In the genomic region with DNA sequence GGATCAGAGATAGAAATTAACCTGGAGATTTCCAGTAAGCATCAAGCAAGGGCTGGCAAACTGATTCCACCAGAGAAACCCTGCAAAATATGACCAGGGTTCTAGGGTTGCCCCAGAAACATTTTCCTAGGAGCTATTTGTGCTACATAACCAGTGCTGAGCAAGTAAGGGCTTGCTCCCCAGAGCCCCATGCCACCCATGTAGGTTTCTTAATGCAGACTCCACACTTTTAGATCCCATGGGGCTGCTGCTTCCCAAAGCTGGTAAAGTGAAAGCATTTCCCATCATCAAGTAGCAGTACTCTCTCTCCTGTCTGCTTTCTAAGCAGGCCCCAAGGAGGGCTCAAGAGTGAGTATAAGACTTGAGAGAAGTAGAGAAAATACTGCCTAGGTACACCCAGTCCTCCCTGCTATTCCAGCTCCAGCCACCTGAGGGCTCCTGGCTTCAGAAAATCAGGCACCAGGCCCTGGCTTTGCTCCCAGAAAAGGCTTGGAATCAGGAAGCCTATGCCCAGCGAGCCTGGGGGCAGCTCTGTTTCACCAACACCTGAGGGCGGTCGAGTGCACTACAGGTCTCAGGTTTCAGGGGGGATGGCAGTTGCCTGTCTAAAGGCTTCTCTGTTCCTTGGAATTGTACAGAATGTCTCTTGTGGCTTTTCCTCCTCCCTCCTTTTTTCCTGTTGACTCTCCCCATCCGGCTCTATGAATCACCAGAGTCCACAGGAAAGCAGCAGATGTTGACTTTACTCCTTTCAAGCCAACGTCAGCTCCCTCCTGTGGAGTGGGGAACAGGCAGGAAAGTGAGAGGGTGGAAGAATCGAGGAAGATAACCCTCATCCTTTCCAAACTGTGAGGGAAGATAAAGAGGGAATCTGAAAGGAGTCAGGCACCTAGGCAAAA, we compare ENCODE assay signal across 8 cellular contexts. TPM values are rescaled to one million over a fixed set of nuclear protein-coding genes. Genes with fewer than 3 reads are reported as not detected.
DNase-seq lines count a peak whose midpoint lies in the region; ATAC-seq, FAIRE-seq and TF ChIP-seq lines count a peak whose summit lies in the region.

No MANE protein-coding gene starts in this region.

- H3F3A ChIP-seq in SU-DHL-6 (ENCODE audit: insufficient read depth), result no peaks in the 10 kb centered on the region

- H3K4me1 ChIP-seq in heart left ventricle (peaks cover 3 to 29% (median 26%) of the 10 kb centered on the region in 12 donors), pancreas (peaks cover 17 to 27% (median 21%) of the 10 kb centered on the region in 3 donors)

- ATAC-seq in heart left ventricle, result peak; percentile 87 to 95 (median 94)
- peak; percentile 94 to 96 (median 95) for ATAC-seq in pancreas
- ATAC-seq in HG03378 (IDR thresholded peaks at IDR 0.05; ENCODE audit: unreplicated experiment), result no peak

- peak; percentile 13 for DNase-seq in GM12864 (ENCODE audit: low read depth)
- peak; percentile 97 for DNase-seq in NCI-H1105 treated with DMSO at 0.1 percent for 48 hours (lab: John Stamatoyannopoulos, UW)
- DNase-seq in amygdala (lab: John Stamatoyannopoulos, UW), result peak in 55 of 56 donors; percentile 30 to 95 (median 79)
- DNase-seq in heart left ventricle, result peak; percentile 89 to 95 (median 93)
- peak; percentile 92 to 98 (median 95) for DNase-seq in pancreas
- DNase-seq in ureter (ENCODE audit: low spot score), result peak; percentile 95

- H3K9me2 ChIP-seq in SU-DHL-6 (replicated peaks; ENCODE audit: insufficient read depth, low read length), result no peaks in the 10 kb centered on the region

- H3K9me3 ChIP-seq in SU-DHL-6 (ENCODE audit: insufficient read depth, low read length), result no peaks in the 10 kb centered on the region
- no peaks in the 10 kb centered on the region for H3K9me3 ChIP-seq in heart left ventricle
- no peaks in the 10 kb centered on the region for H3K9me3 ChIP-seq in pancreas

- no peak overlapping the region for H2AFZ ChIP-seq in SU-DHL-6 (ENCODE audit: low read depth, low read length, severe bottlenecking)

- 0 to 3% (median 2%) methylated on average over 6 of the region's 6 CpGs for WGBS in heart left ventricle, 4 donors
- 0 to 1% methylated on average over 6 of the region's 6 CpGs for WGBS in pancreas, 2 donors

- H3K27me3 ChIP-seq in SU-DHL-6 (ENCODE audit: low read length), result no peaks in the 10 kb centered on the region
- H3K27me3 ChIP-seq in heart left ventricle, result no peaks in the 10 kb centered on the region
- H3K27me3 ChIP-seq in pancreas, result no peaks in the 10 kb centered on the region

- H3K36me3 ChIP-seq in SU-DHL-6 (ENCODE audit: low read length), result no peaks in the 10 kb centered on the region
- H3K36me3 ChIP-seq in heart left ventricle, result no peaks in the 10 kb centered on the region
- no peaks in the 10 kb centered on the region for H3K36me3 ChIP-seq in pancreas

- intact Hi-C loops in heart left ventricle (cut with DNase I) (loop anchor here in 9 of 10 donors (1.0 to 10.0 kb wide), 7 partner anchors 17 to 123 kb away; a partner anchor contains a TSS), pancreas (cut with DNase I) (loop anchor here in 1 of 3 donors (10.0 kb wide), 1 partner anchor 123 kb away; no protein-coding TSS in a partner anchor)

- TF ChIP-seq POLR2A in heart left ventricle (IDR thresholded peaks at IDR 0.05), result no peak

- no peaks in the 10 kb centered on the region for H4K20me1 ChIP-seq in SU-DHL-6 (ENCODE audit: low read depth, low read length)

- no peak overlapping the region for H3K9ac ChIP-seq in SU-DHL-6 (ENCODE audit: low read length)

- no peak overlapping the region for H3K4me2 ChIP-seq in SU-DHL-6 (ENCODE audit: low read depth, low read length, poor library complexity, severe bottlenecking)

- no peak for FAIRE-seq in pancreas (lab: Jason Lieb, UNC)

- H3K27ac ChIP-seq in SU-DHL-6 (ENCODE audit: low read depth, low read length) (no peak overlapping the region), heart left ventricle (peak overlapping the region; percentile 77 to 91 (median 83)), pancreas (peak overlapping the region; percentile 60 to 80 (median 70))

- H3K4me3 ChIP-seq in GM12864 (ENCODE audit: low read depth, low read length) (no peak overlapping the region), SU-DHL-6 (ENCODE audit: insufficient read depth, low read length, poor library complexity, severe bottlenecking) (no peak overlapping the region), heart left ventricle (peak overlapping the region in 9 of 12 donors; percentile 1 to 35 (median 10)), pancreas (peak overlapping the region in 1 of 4 donors; percentile 3)

- H3K79me2 ChIP-seq in SU-DHL-6 (ENCODE audit: insufficient read depth, low read length), result no peaks in the 10 kb centered on the region

- TF ChIP-seq CTCF in GM12864 (IDR thresholded peaks at IDR 0.05; ENCODE audit: low read depth, low read length, missing control alignments) (peak; percentile 86), SU-DHL-6 (IDR thresholded peaks at IDR 0.05; ENCODE audit: insufficient read depth, low read length, poor library complexity, severe bottlenecking) (peak; percentile 68), heart left ventricle (IDR thresholded peaks at IDR 0.05) (peak; percentile 85 to 98 (median 94)), pancreas (IDR thresholded peaks at IDR 0.05) (peak; percentile 88 to 94 (median 92))

RNA-seq across cellular contexts. Expression of a gene that starts 6.2 kb away (rescaled TPM):
- total RNA-seq in heart left ventricle (1 to 10 TPM in 2 of 9 donors, under 1 TPM in 7; 0.29 to 1.4 (median 0.51) TPM), pancreas (under 1 TPM; 0.04 to 0.50 (median 0.26) TPM), ureter (4.2 TPM)
- polyA plus RNA-seq in heart left ventricle (1 to 10 TPM in 1 of 2 donors, under 1 TPM in 1; 0.50 to 1.5 TPM), pancreas (under 1 TPM; 0.59 to 0.68 TPM)

RNA-seq across cellular contexts. Expression of a gene that starts 18.0 kb away (rescaled TPM):
- total RNA-seq in heart left ventricle, result 1 to 10 TPM in 7 of 9 donors, under 1 TPM in 2; 0.81 to 5.4 (median 1.3) TPM
- polyA plus RNA-seq in heart left ventricle, result 1 to 10 TPM; 2.4 to 2.6 TPM
- 1 to 10 TPM in 3 of 6 donors, under 1 TPM in 3; 0.12 to 1.3 (median 0.82) TPM for total RNA-seq in pancreas
- 1 to 10 TPM; 3.5 to 7.4 TPM for polyA plus RNA-seq in pancreas
- 19.2 TPM for total RNA-seq in ureter

RNA-seq across cellular contexts. Expression of a gene that starts 26.7 kb away (rescaled TPM):
- total RNA-seq in heart left ventricle (10 to 100 TPM; 17.7 to 27.5 (median 24.5) TPM), pancreas (10 to 100 TPM; 11.0 to 15.5 (median 12.5) TPM), ureter (44.2 TPM)
- polyA plus RNA-seq in heart left ventricle (10 to 100 TPM; 19.6 to 29.8 TPM), pancreas (10 to 100 TPM; 10.7 to 21.9 TPM)

RNA-seq across cellular contexts. Expression of a gene that starts 33.0 kb away (rescaled TPM):
- 10 to 100 TPM; 14.2 to 25.8 (median 15.6) TPM for total RNA-seq in heart left ventricle
- 10 to 100 TPM; 14.2 to 31.0 TPM for polyA plus RNA-seq in heart left ventricle
- total RNA-seq in pancreas, result 10 to 100 TPM in 2 of 6 donors, 1 to 10 TPM in 4; 8.9 to 16.4 (median 10.0) TPM
- 10 to 100 TPM; 21.9 to 26.7 TPM for polyA plus RNA-seq in pancreas
- 70.4 TPM for total RNA-seq in ureter

RNA-seq across cellular contexts. Expression of a gene that starts 35.4 kb away (rescaled TPM):
- 100 to 1,000 TPM in 1 of 9 donors, 10 to 100 TPM in 8; 58.7 to 100 (median 75.7) TPM for total RNA-seq in heart left ventricle
- polyA plus RNA-seq in heart left ventricle, result 100 to 1,000 TPM in 1 of 2 donors, 10 to 100 TPM in 1; 57.9 to 186 TPM
- total RNA-seq in pancreas, result 10 to 100 TPM; 29.5 to 55.0 (median 49.1) TPM
- 10 to 100 TPM; 32.0 to 57.9 TPM for polyA plus RNA-seq in pancreas
- total RNA-seq in ureter, result 141 TPM

Comparison
In these comparisons a context has a peak if more than half of its experiments do, and no peak if none do; other contexts are left out.
1. DNase-seq: peak in every context shown above with its lines; median percentile 97 in NCI-H1105 treated with DMSO at 0.1 percent for 48 hours; 95 in pancreas; 95 in ureter; 93 in heart left ventricle; 79 in amygdala; 13 in GM12864.
2. H3K4me3 ChIP-seq: peak in heart left ventricle (9 of 12); none in GM12864 (single experiment) and SU-DHL-6 (single experiment).
3. Peak in every context shown above with its lines, with median percentiles within 50 percentile points of each other: CTCF ChIP-seq.